ENCODE assay signal across 10 cellular contexts in the genomic region with DNA sequence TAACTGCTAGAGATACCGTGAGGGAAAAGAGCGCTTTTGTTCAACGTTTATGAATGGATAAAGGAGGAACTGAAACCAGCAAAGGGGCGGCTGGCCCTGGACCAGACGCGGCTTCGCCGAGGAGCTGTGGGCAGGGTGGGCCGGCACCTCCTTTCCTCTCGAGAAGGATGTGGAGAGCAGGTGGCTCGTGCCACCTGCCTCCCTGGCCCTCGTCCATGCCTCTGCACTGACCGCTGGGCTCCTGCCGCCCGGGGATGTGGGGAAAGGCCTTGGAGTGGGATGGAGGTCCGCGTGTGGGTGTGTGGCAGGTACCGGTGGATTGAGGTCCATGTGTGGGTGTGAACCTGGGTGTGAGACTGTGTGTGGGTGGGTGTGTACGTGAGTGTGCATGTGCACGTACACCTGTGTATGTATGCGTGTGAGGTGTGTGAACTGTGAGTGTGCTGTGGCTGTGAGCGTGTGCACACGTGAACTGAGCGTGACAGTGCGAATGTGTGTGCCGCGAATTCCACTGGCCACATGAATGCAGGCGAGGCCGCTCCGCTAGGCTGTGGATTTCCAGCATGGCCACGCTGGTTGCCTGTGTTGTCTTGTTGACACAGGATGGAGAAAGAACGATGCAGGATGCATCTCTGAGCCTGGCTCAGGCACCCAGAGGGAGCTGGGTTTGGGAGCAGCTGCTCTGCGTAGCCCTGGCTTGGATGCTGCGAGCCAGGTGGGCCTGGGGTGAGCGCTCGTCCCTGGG.
A peak's percentile ranks its signal among the peaks of the same experiment; 100 is the strongest.
DNase-seq lines count a peak whose midpoint lies in the region; ATAC-seq lines count a peak whose summit lies in the region.
"Had no signal": no experiment of that assay in that cellular context is flagged by ENCODE, and none has a peak within 500 bp of the region (broad histone marks: within the 10 kb centered on the region; RNA-seq: fewer than 3 reads in every experiment).

No MANE protein-coding gene starts in this region.

- peaks cover 1% of the 10 kb centered on the region for H3K36me3 Mint-ChIP-seq in T-helper 2 cell treated with Interferon-gamma antibody and Interleukin-4, amounts not matched to agents 5 μg/mL and 100 μg/mL, for 36 hours (ENCODE audit: low read depth)

- peaks cover under 1% of the 10 kb centered on the region for H3K9me3 Mint-ChIP-seq in T-helper 2 cell treated with Interferon-gamma antibody and Interleukin-4, amounts not matched to agents 5 μg/mL and 100 μg/mL, for 36 hours

- no peak for DNase-seq in T-helper 2 cell treated with Interferon-gamma antibody and Interleukin-4, amounts not matched to agents 5 μg/mL and 100 μg/mL, for 36 hours (ENCODE audit: low spot score)
- no peak for DNase-seq in T-helper 2 cell
- DNase-seq in NOMO-1 (lab: John Stamatoyannopoulos, UW; ENCODE audit: unreplicated experiment in 2 of 2) = peak; percentile 92 to 97
- DNase-seq in pons (ENCODE audit: low spot score) = peak; percentile 20
- no peak for DNase-seq in NCI-H1105 (lab: John Stamatoyannopoulos, UW)
- DNase-seq: activated CD4-positive, alpha-beta T cell treated with anti-CD3 and anti-CD28 coated beads for 36 hours; NCI-H2107 had no signal

- H3K27me3 Mint-ChIP-seq in T-helper 2 cell treated with Interferon-gamma antibody and Interleukin-4, amounts not matched to agents 5 μg/mL and 100 μg/mL, for 36 hours (ENCODE audit: low read depth) = no peaks in the 10 kb centered on the region

- H3K4me1 Mint-ChIP-seq in T-helper 2 cell treated with Interferon-gamma antibody and Interleukin-4, amounts not matched to agents 5 μg/mL and 100 μg/mL, for 36 hours (ENCODE audit: low read depth) = peaks cover 18% of the 10 kb centered on the region

- H3K4me3 Mint-ChIP-seq in T-helper 2 cell treated with Interferon-gamma antibody and Interleukin-4, amounts not matched to agents 5 μg/mL and 100 μg/mL, for 36 hours = peak overlapping the region; percentile 38
- H3K4me3 Mint-ChIP-seq: activated CD4-positive, alpha-beta T cell treated with anti-CD3 and anti-CD28 coated beads for 36 hours had no signal

- ATAC-seq in HG02610 (IDR thresholded peaks at IDR 0.05; ENCODE audit: unreplicated experiment) (peak; percentile 32), HG02588 (IDR thresholded peaks at IDR 0.05; ENCODE audit: unreplicated experiment) (no peak), GM18873 (IDR thresholded peaks at IDR 0.05; ENCODE audit: low FRiP score, unreplicated experiment) (no peak)
- ATAC-seq: activated CD4-positive, alpha-beta T cell treated with anti-CD3 and anti-CD28 coated beads for 36 hours had no signal

- no peak overlapping the region for H3K27ac Mint-ChIP-seq in T-helper 2 cell treated with Interferon-gamma antibody and Interleukin-4, amounts not matched to agents 5 μg/mL and 100 μg/mL, for 36 hours
- H3K27ac Mint-ChIP-seq: activated CD4-positive, alpha-beta T cell treated with anti-CD3 and anti-CD28 coated beads for 36 hours had no signal

Comparison
In these comparisons a context has a peak if more than half of its experiments do, and no peak if none do; other contexts are left out.
1. DNase-seq: peak in NOMO-1 (2 of 2) and pons (single experiment); none in T-helper 2 cell treated with Interferon-gamma antibody and Interleukin-4, amounts not matched to agents 5 μg/mL and 100 μg/mL, for 36 hours (single experiment), T-helper 2 cell (0 of 5) and NCI-H1105 (single experiment).